In genomic region chr3:55565516-55565915, GRCh38 we compare ENCODE assay signal across 28 cellular contexts.
"Had no signal": no experiment of that assay in that cellular context is flagged by ENCODE, and none has a peak within 500 bp of the region (broad histone marks: within the 10 kb centered on the region; RNA-seq: fewer than 3 reads in every experiment).

No MANE protein-coding gene starts in this region.

- H3K36me3 ChIP-seq: ascending aorta, brain microvascular endothelial cell, esophagus muscularis mucosa, gastrocnemius medialis, heart right ventricle, WERI-Rb-1 had no signal

- H3K27me3 ChIP-seq: ascending aorta, brain microvascular endothelial cell, esophagus muscularis mucosa, foreskin keratinocyte, gastrocnemius medialis, heart right ventricle had no signal

- H3K4me3 ChIP-seq: ascending aorta, esophagus muscularis mucosa, gastrocnemius medialis, heart right ventricle had no signal

- DNase-seq: activated B cell treated with CpG ODN at 0.5 μM for 24 hours; activated CD4-positive, alpha-beta T cell treated with anti-CD3 and anti-CD28 coated beads for 48 hours; activated CD4-positive, alpha-beta T cell treated with anti-CD3 and anti-CD28 coated beads, Interleukin-2, amount 50 U/mL, for 1 hour; activated CD4-positive, alpha-beta T cell treated with anti-CD3 and anti-CD28 coated beads, Interleukin-2, amount 50 U/mL, for 48 hours; activated CD8-positive, alpha-beta memory T cell treated with anti-CD3 and anti-CD28 coated beads for 24 hours; activated CD8-positive, alpha-beta T cell treated with anti-CD3 and anti-CD28 coated beads for 36 hours; activated effector memory CD4-positive, alpha-beta T cell treated with Interleukin-2 at 50 U/mL for 16 hours; activated gamma-delta T cell treated with Interleukin-2 at 50 U/mL for 16 hours; activated naive CD4-positive, alpha-beta T cell treated with anti-CD3 and anti-CD28 coated beads, Interleukin-2, amount 50 U/mL, for 16 hours; activated naive CD4-positive, alpha-beta T cell treated with Interleukin-2 at 50 U/mL for 16 hours; activated T-cell treated with anti-CD3 and anti-CD28 coated beads, Interleukin-2, amount 50 U/mL, for 4 hours; brain microvascular endothelial cell; cortex of kidney; dermis blood vessel endothelial cell; effector CD4-positive, alpha-beta T cell; effector memory CD8-positive, alpha-beta T cell; erythroblast; foreskin keratinocyte; gastrocnemius medialis; heart right ventricle; T-helper 1 cell; T-helper 17 cell; T1000; WERI-Rb-1 had no signal

- H3K9me3 ChIP-seq: ascending aorta, esophagus muscularis mucosa, gastrocnemius medialis, heart right ventricle had no signal

- H3K4me1 ChIP-seq: ascending aorta, gastrocnemius medialis, heart right ventricle had no signal

- H3K27ac ChIP-seq: ascending aorta, brain microvascular endothelial cell, foreskin keratinocyte, gastrocnemius medialis, heart right ventricle had no signal

- ATAC-seq: activated CD4-positive, CD25-positive, alpha-beta regulatory T cell treated with anti-CD3 and anti-CD28 coated beads, Interleukin-2, amount 50 U/mL, for 24 hours; activated CD8-positive, alpha-beta T cell treated with anti-CD3 and anti-CD28 coated beads for 36 hours; activated T-cell treated with anti-CD3 and anti-CD28 coated beads, Interleukin-2, amount 50 U/mL, for 4 hours; activated T-helper 17 cell treated with anti-CD3 and anti-CD28 coated beads, Interleukin-2, amount 50 U/mL, for 72 hours; effector memory CD8-positive, alpha-beta T cell; foreskin keratinocyte; gastrocnemius medialis; heart right ventricle; T-helper 17 cell had no signal
